In genomic region chr19:18620311-18620710, GRCh38 we compare ENCODE assay signal across 6 cellular contexts. TPM values are rescaled to one million over a fixed set of nuclear protein-coding genes. Genes with fewer than 3 reads are reported as not detected.
"Had no signal": no experiment of that assay in that cellular context is flagged by ENCODE, and none has a peak within 500 bp of the region (broad histone marks: within the 10 kb centered on the region; RNA-seq: fewer than 3 reads in every experiment).

No MANE protein-coding gene starts in this region.

- ATAC-seq: GM23338 had no signal

- H3K4me2 ChIP-seq: GM23338 had no signal

- H3K4me1 Mint-ChIP-seq: GM23338, H9 had no signal

- H2AFZ ChIP-seq: GM23338 had no signal

- H3K4me3 ChIP-seq: GM23338 had no signal

- DNase-seq: H9, HCEC 1CT, KBM-7 had no signal

- H3K4me3 Mint-ChIP-seq: GM23338, H9 had no signal

- H3K9me3 Mint-ChIP-seq: IgD-negative memory B cell had no signal

- H3K27ac Mint-ChIP-seq: GM23338, H9, IgD-negative memory B cell had no signal

RNA-seq across cellular contexts. Expression of gene TMEM59L, which starts 7.6 kb away (rescaled TPM):
- total RNA-seq: HT-29 had no signal
- polyA plus RNA-seq: IgD-negative memory B cell had no signal

RNA-seq across cellular contexts. Expression of gene CRLF1, which starts 13.7 kb away (rescaled TPM):
- total RNA-seq: HT-29 had no signal
